8 cellular contexts compared by ENCODE assay signal in genomic region chr4:156475322-156475721, GRCh38.
DNase-seq lines count a peak whose midpoint lies in the region; ATAC-seq and TF ChIP-seq lines count a peak whose summit lies in the region.

No MANE protein-coding gene starts in this region.

- H3K4me1 Mint-ChIP-seq in osteocyte (ENCODE audit: unreplicated experiment), result peaks cover 22% of the 10 kb centered on the region
- H3K4me1 Mint-ChIP-seq in CD4-positive, alpha-beta memory T cell, result no peaks in the 10 kb centered on the region

- TF ChIP-seq CTCF in osteocyte (IDR thresholded peaks at IDR 0.05), result peak; percentile 74

- POLR2A ChIA-PET in CD4-positive, alpha-beta memory T cell (lab: Charles Lee; ENCODE audit: partially characterized antibody), result no interaction called here

- no peaks in the 10 kb centered on the region for H3K27me3 ChIP-seq in CD4-positive, alpha-beta memory T cell (ENCODE audit: insufficient read depth, low read length)

- no peaks in the 10 kb centered on the region for H3K9me3 Mint-ChIP-seq in osteocyte (ENCODE audit: unreplicated experiment)
- H3K9me3 Mint-ChIP-seq in CD4-positive, alpha-beta memory T cell, result peaks cover 0 to 5% (median 2%) of the 10 kb centered on the region in 8 donors

- no peaks in the 10 kb centered on the region for H3K27me3 Mint-ChIP-seq in osteocyte (ENCODE audit: unreplicated experiment)
- H3K27me3 Mint-ChIP-seq in CD4-positive, alpha-beta memory T cell, result no peaks in the 10 kb centered on the region

- peak; percentile 31 for DNase-seq in SKM-1 treated with dmso at 0.1 percent for 144 hours (lab: John Stamatoyannopoulos, UW; ENCODE audit: unreplicated experiment)
- no peak for DNase-seq in SKM-1 (lab: John Stamatoyannopoulos, UW; ENCODE audit: unreplicated experiment)
- DNase-seq in NCI-H82 (lab: John Stamatoyannopoulos, UW), result peak; percentile 74
- DNase-seq in erythroblast (lab: John Stamatoyannopoulos, UW), result peak; percentile 3 to 26
- no peak for DNase-seq in osteocyte (ENCODE audit: extremely low spot score, unreplicated experiment)
- no peak for DNase-seq in CD4-positive, alpha-beta memory T cell

- H3K36me3 Mint-ChIP-seq in osteocyte (ENCODE audit: unreplicated experiment), result no peaks in the 10 kb centered on the region
- H3K36me3 Mint-ChIP-seq in CD4-positive, alpha-beta memory T cell, result no peaks in the 10 kb centered on the region

- no peak overlapping the region for H3K27ac ChIP-seq in CD4-positive, alpha-beta memory T cell (ENCODE audit: low read depth, low read length)

- no peak overlapping the region for H3K4me3 Mint-ChIP-seq in osteocyte (ENCODE audit: unreplicated experiment)
- no peak overlapping the region for H3K4me3 Mint-ChIP-seq in CD4-positive, alpha-beta memory T cell

- CTCF ChIA-PET in CD4-positive, alpha-beta memory T cell (lab: Charles Lee; ENCODE audit: partially characterized antibody), result no interaction called here

- no peak for ATAC-seq in HG02852 (IDR thresholded peaks at IDR 0.05; ENCODE audit: unreplicated experiment)
- no peak for ATAC-seq in HG03354 (IDR thresholded peaks at IDR 0.05; ENCODE audit: poor library complexity, severe bottlenecking, unreplicated experiment)

- intact Hi-C loops in CD4-positive, alpha-beta memory T cell (cut with micrococcal nuclease), result no loop called here

- no peaks in the 10 kb centered on the region for H3K9me3 ChIP-seq in CD4-positive, alpha-beta memory T cell (ENCODE audit: control insufficient read depth in 1 of 2, low read length in 2 of 2)

- no peaks in the 10 kb centered on the region for H3K4me1 ChIP-seq in CD4-positive, alpha-beta memory T cell (ENCODE audit: insufficient read depth, low read length)

- H3K4me3 ChIP-seq in CD4-positive, alpha-beta memory T cell (ENCODE audit: low read length in 2 of 2), result no peak overlapping the region

- TF ChIP-seq POLR2A in erythroblast (IDR thresholded peaks at IDR 0.05; ENCODE audit: low read length), result no peak

- H3K36me3 ChIP-seq in CD4-positive, alpha-beta memory T cell (ENCODE audit: insufficient read depth, low read length), result no peaks in the 10 kb centered on the region

- H3K27ac Mint-ChIP-seq in osteocyte (ENCODE audit: unreplicated experiment), result peak overlapping the region; percentile 85
- no peak overlapping the region for H3K27ac Mint-ChIP-seq in CD4-positive, alpha-beta memory T cell

Comparison
In these comparisons a context has a peak if more than half of its experiments do, and no peak if none do; other contexts are left out.
1. DNase-seq: peak in SKM-1 treated with dmso at 0.1 percent for 144 hours (single experiment), NCI-H82 (single experiment) and erythroblast (2 of 2); none in SKM-1 (single experiment), osteocyte (single experiment) and CD4-positive, alpha-beta memory T cell (0 of 5).